In the genomic region with DNA sequence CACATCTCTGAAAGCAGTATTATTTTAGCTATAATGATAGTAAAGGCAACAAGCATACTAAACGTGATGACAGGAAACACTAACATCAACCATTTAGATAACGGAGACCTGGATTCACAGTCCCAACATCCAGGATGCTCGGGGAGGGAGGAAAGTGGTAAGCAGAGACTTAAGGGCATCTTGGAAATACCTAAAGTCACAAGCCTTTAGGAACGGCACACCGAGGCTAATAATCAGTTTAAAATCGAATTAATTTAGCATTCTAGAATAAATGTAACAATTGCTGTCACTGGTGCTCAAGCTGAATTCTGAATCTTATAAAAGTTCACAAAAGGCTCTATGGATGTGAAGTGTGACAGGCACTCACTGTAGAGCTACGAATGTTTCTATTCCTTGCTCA, we compare ENCODE assay signal across 8 cellular contexts. TPM values are rescaled to one million over a fixed set of nuclear protein-coding genes. Genes with fewer than 3 reads are reported as not detected.
DNase-seq lines count a peak whose midpoint lies in the region; ATAC-seq, FAIRE-seq and TF ChIP-seq lines count a peak whose summit lies in the region.

No MANE protein-coding gene starts in this region.

- no peak for DNase-seq in SK-N-MC (ENCODE audit: low read depth, low spot score)
- DNase-seq in foreskin melanocyte = peak; percentile 6
- DNase-seq in GM12892 (ENCODE audit: insufficient read length) = no peak
- no peak for DNase-seq in amniotic stem cell (lab: John Stamatoyannopoulos, UW)
- DNase-seq in NCI-H446 (lab: John Stamatoyannopoulos, UW) = no peak

- CTCF ChIA-PET in HEK293 (lab: Yijun Ruan, JAX) = no interaction called here

- no peak for TF ChIP-seq CTCF in HEK293 (tag by site-specific recombination; IDR thresholded peaks at IDR 0.05)

- no peak for ATAC-seq in GM19324 (IDR thresholded peaks at IDR 0.05; ENCODE audit: low FRiP score, unreplicated experiment)

- TF ChIP-seq POLR2A in GM12892 (IDR thresholded peaks at IDR 0.05; ENCODE audit: low read depth, low read length) = no peak

- FAIRE-seq in GM12892 (lab: Jason Lieb, UNC) = no peak

- POLR2A ChIA-PET in HEK293 (lab: Yijun Ruan, JAX) = interaction anchor here (0.7 kb wide), 1 partner anchor 150 kb away, joined by 7 read pairs; no protein-coding TSS in a partner anchor

- H3K27ac ChIP-seq in HEK293 (ENCODE audit: extremely low read depth, low read depth, low read length) (no peak overlapping the region), SK-N-MC (no peak overlapping the region), skin epidermis (peak overlapping the region in 20 of 21 experiments; percentile 89 to 99 (median 96))

- no peaks in the 10 kb centered on the region for H3K4me1 ChIP-seq in HEK293 (ENCODE audit: control insufficient read depth, insufficient read depth, low read length)

- no peak overlapping the region for H3K9ac ChIP-seq in SK-N-MC (ENCODE audit: insufficient read length)

- no peaks in the 10 kb centered on the region for H3K36me3 ChIP-seq in HEK293 (ENCODE audit: control insufficient read depth in 2 of 2, insufficient read depth in 1 of 2, low read length in 2 of 2)
- no peaks in the 10 kb centered on the region; the same call in 1 of the 2 replicates for H3K36me3 ChIP-seq in SK-N-MC (ENCODE audit: insufficient read depth, low read length)

- H3K4me3 ChIP-seq in HEK293 (ENCODE audit: low read depth, low read length) = peak overlapping the region; percentile 83
- H3K4me3 ChIP-seq in SK-N-MC = peak overlapping the region; percentile 93
- H3K4me3 ChIP-seq in skin epidermis = peak overlapping the region; percentile 65 to 98 (median 94)

- no peaks in the 10 kb centered on the region for H3K9me3 ChIP-seq in HEK293 (ENCODE audit: control insufficient read depth, insufficient read depth, low read depth, low read length)
- no peaks in the 10 kb centered on the region for H3K9me3 ChIP-seq in SK-N-MC (ENCODE audit: low read depth, low read length)

TF ChIP-seq in HEK293, 187 proteins besides CTCF, POLR2A, EP300 and RAD21:
- TF ChIP-seq ZNF585B (tag by site-specific recombination; IDR thresholded peaks at IDR 0.05) (no peak), ZNF660 (tag by site-specific recombination; IDR thresholded peaks at IDR 0.05) (0 out of 2 replicates have a peak, but pooled peaks have one; percentile 13)

RNA-seq across cellular contexts. Expression of gene CD47, which starts 1.3 kb away (rescaled TPM):
- polyA plus RNA-seq in GM12892 (2012; ENCODE audit: missing spikeins) = 120 TPM

Comparison
In these comparisons a context has a peak if more than half of its experiments do, and no peak if none do; other contexts are left out.
1. H3K27ac ChIP-seq: peak in skin epidermis (20 of 21); none in HEK293 (single experiment) and SK-N-MC (single experiment).
2. Peak in every context shown above with its lines, with median percentiles within 50 percentile points of each other: H3K4me3 ChIP-seq.